In genomic region chr2:2649109-2650072, GRCh38 we compare ENCODE assay signal across 31 cellular contexts.
"Had no signal": no experiment of that assay in that cellular context is flagged by ENCODE, and none has a peak within 500 bp of the region (broad histone marks: within the 10 kb centered on the region; RNA-seq: fewer than 3 reads in every experiment).

No MANE protein-coding gene starts in this region.

- ATAC-seq: effector memory CD8-positive, alpha-beta T cell; gastroesophageal sphincter; mucosa of descending colon; SK-N-SH treated with all-trans-retinoic acid at 6 μM for 48 hours; stimulated activated memory B cell treated with anti-CD40 and anti-IgM and Interleukin-4, amounts not matched to agents 10 μg/mL and 1 μg/mL and 100 μg/mL, for 72 hours; T-helper 17 cell; upper lobe of right lung had no signal

- DNase-seq: activated CD4-positive, alpha-beta memory T cell treated with anti-CD3 and anti-CD28 coated beads, Interleukin-2, amount 10 ng/mL, durations not matched to agents 7 days and 5 days; activated CD4-positive, alpha-beta T cell treated with anti-CD3 and anti-CD28 coated beads, Interleukin-2, amount 10 ng/mL, durations not matched to agents 24 days and 14 days; activated CD4-positive, CD25-positive, alpha-beta regulatory T cell treated with anti-CD3 and anti-CD28 coated beads, Interleukin-2, amount 50 U/mL, for 72 hours; activated CD8-positive, alpha-beta memory T cell treated with anti-CD3 and anti-CD28 coated beads, Interleukin-2, amount 50 U/mL, for 48 hours; activated effector memory CD4-positive, alpha-beta T cell treated with Interleukin-2 at 50 U/mL for 16 hours; activated naive CD4-positive, alpha-beta T cell treated with Interleukin-2 at 50 U/mL for 16 hours; activated naive CD8-positive, alpha-beta T cell treated with anti-CD3 and anti-CD28 coated beads, Interleukin-2, amount 10 ng/mL, durations not matched to agents 7 days and 5 days; caudate nucleus; cortex of kidney; effector memory CD8-positive, alpha-beta T cell; hippocampal formation; kidney glomerular epithelial cell; left ventricle myocardium inferior; mesendoderm; mucosa of descending colon; right lobe of liver; small intestine; stimulated activated CD4-positive, alpha-beta T cell treated with anti-CD3 and anti-CD28 coated beads, Interleukin-1b, Interleukin-23, amount 100 ng/mL, for 48 hours; stimulated activated CD4-positive, alpha-beta T cell treated with anti-CD3 and anti-CD28 coated beads, Interleukin-4, amount 100 ng/mL, for 4 hours; stimulated activated CD8-positive, alpha-beta memory T cell treated with anti-CD3 and anti-CD28 coated beads, Interleukin-4, amount 100 ng/mL, for 48 hours; T-helper 17 cell; T1000; upper lobe of right lung; WERI-Rb-1 had no signal

- H3K9me3 Mint-ChIP-seq: activated CD4-positive, alpha-beta T cell treated with anti-CD3 and anti-CD28 coated beads, Interleukin-2, amount 10 ng/mL, durations not matched to agents 24 days and 14 days had no signal

- H3K4me1 Mint-ChIP-seq: stimulated activated memory B cell treated with anti-CD40 and anti-IgM and Interleukin-4, amounts not matched to agents 10 μg/mL and 1 μg/mL and 100 μg/mL, for 72 hours had no signal

- H3K36me3 Mint-ChIP-seq: stimulated activated memory B cell treated with anti-CD40 and anti-IgM and Interleukin-4, amounts not matched to agents 10 μg/mL and 1 μg/mL and 100 μg/mL, for 72 hours had no signal

- H3K4me3 Mint-ChIP-seq: activated CD4-positive, alpha-beta memory T cell treated with anti-CD3 and anti-CD28 coated beads, Interleukin-2, amount 10 ng/mL, durations not matched to agents 7 days and 5 days; activated CD4-positive, alpha-beta T cell treated with anti-CD3 and anti-CD28 coated beads, Interleukin-2, amount 10 ng/mL, durations not matched to agents 24 days and 14 days; activated naive CD8-positive, alpha-beta T cell treated with anti-CD3 and anti-CD28 coated beads, Interleukin-2, amount 10 ng/mL, durations not matched to agents 7 days and 5 days; effector memory CD8-positive, alpha-beta T cell; stimulated activated memory B cell treated with anti-CD40 and anti-IgM and Interleukin-4, amounts not matched to agents 10 μg/mL and 1 μg/mL and 100 μg/mL, for 72 hours; T-helper 17 cell had no signal

- H3K36me3 ChIP-seq: ascending aorta, gastroesophageal sphincter, left ventricle myocardium inferior, right lobe of liver, suprapubic skin, tibial artery, upper lobe of right lung, WERI-Rb-1 had no signal

- H3K27me3 ChIP-seq: ascending aorta, right lobe of liver had no signal

- H3K9me3 ChIP-seq: ascending aorta, gastroesophageal sphincter, right lobe of liver, suprapubic skin, upper lobe of right lung had no signal

- H3K4me3 ChIP-seq: ascending aorta, gastroesophageal sphincter, left ventricle myocardium inferior, lung, mucosa of descending colon, right lobe of liver, suprapubic skin, tibial artery, upper lobe of right lung had no signal

- H3K27ac Mint-ChIP-seq: activated CD4-positive, alpha-beta memory T cell treated with anti-CD3 and anti-CD28 coated beads, Interleukin-2, amount 10 ng/mL, durations not matched to agents 7 days and 5 days; activated CD4-positive, alpha-beta T cell treated with anti-CD3 and anti-CD28 coated beads, Interleukin-2, amount 10 ng/mL, durations not matched to agents 24 days and 14 days; activated naive CD8-positive, alpha-beta T cell treated with anti-CD3 and anti-CD28 coated beads, Interleukin-2, amount 10 ng/mL, durations not matched to agents 7 days and 5 days; effector memory CD8-positive, alpha-beta T cell; stimulated activated memory B cell treated with anti-CD40 and anti-IgM and Interleukin-4, amounts not matched to agents 10 μg/mL and 1 μg/mL and 100 μg/mL, for 72 hours; T-helper 17 cell had no signal

- H3K27me3 Mint-ChIP-seq: activated CD4-positive, alpha-beta memory T cell treated with anti-CD3 and anti-CD28 coated beads, Interleukin-2, amount 10 ng/mL, durations not matched to agents 7 days and 5 days; activated naive CD8-positive, alpha-beta T cell treated with anti-CD3 and anti-CD28 coated beads, Interleukin-2, amount 10 ng/mL, durations not matched to agents 7 days and 5 days had no signal

- H3K27ac ChIP-seq: ascending aorta, gastroesophageal sphincter, left ventricle myocardium inferior, right lobe of liver, suprapubic skin, tibial artery, upper lobe of right lung, WERI-Rb-1 had no signal

- H3K4me1 ChIP-seq: ascending aorta, gastroesophageal sphincter, right lobe of liver, suprapubic skin, tibial artery, upper lobe of right lung had no signal
